In genomic region chr19:23395041-23395721, GRCh38 we compare ENCODE assay signal across 1 cellular context.
TF ChIP-seq lines count a peak whose summit lies in the region.

Gene ZNF91, minus strand, starts transcription at chr19:23395471. Its CDS starts 117 bp downstream, at chr19:23395354.

TF ChIP-seq in GM12878, 131 proteins besides CTCF, POLR2A, EP300 and RAD21 (continued from another document and continues in another):
- no peak for TF ChIP-seq SPI1 (IDR thresholded peaks at IDR 0.05; ENCODE audit: borderline replicate concordance, insufficient read depth, low read depth, low read length)
- TF ChIP-seq PAX8 (IDR thresholded peaks at IDR 0.05): no peak
- TF ChIP-seq POLR2AphosphoS2 (IDR thresholded peaks at IDR 0.05; ENCODE audit: low read depth, low read length): peak; percentile 64; the same call in 1 of the 2 replicates
- no peak for TF ChIP-seq HDAC6 (IDR thresholded peaks at IDR 0.05; ENCODE audit: unreplicated experiment)
- no peak; the same call in 1 of the 2 replicates for TF ChIP-seq LARP7 (IDR thresholded peaks at IDR 0.05)
- TF ChIP-seq, protein P1, sequence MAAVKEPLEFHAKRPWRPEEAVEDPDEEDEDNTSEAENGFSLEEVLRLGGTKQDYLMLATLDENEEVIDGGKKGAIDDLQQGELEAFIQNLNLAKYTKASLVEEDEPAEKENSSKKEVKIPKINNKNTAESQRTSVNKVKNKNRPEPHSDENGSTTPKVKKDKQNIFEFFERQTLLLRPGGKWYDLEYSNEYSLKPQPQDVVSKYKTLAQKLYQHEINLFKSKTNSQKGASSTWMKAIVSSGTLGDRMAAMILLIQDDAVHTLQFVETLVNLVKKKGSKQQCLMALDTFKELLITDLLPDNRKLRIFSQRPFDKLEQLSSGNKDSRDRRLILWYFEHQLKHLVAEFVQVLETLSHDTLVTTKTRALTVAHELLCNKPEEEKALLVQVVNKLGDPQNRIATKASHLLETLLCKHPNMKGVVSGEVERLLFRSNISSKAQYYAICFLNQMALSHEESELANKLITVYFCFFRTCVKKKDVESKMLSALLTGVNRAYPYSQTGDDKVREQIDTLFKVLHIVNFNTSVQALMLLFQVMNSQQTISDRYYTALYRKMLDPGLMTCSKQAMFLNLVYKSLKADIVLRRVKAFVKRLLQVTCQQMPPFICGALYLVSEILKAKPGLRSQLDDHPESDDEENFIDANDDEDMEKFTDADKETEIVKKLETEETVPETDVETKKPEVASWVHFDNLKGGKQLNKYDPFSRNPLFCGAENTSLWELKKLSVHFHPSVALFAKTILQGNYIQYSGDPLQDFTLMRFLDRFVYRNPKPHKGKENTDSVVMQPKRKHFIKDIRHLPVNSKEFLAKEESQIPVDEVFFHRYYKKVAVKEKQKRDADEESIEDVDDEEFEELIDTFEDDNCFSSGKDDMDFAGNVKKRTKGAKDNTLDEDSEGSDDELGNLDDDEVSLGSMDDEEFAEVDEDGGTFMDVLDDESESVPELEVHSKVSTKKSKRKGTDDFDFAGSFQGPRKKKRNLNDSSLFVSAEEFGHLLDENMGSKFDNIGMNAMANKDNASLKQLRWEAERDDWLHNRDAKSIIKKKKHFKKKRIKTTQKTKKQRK (IDR thresholded peaks at IDR 0.05; ENCODE audit: low read depth, low read length): peak; percentile 84
- peak; percentile 44 for TF ChIP-seq RELA (IDR thresholded peaks at IDR 0.05; ENCODE audit: borderline replicate concordance, partially characterized antibody)
- no peak for TF ChIP-seq HSF1 (IDR thresholded peaks at IDR 0.05; ENCODE audit: low read depth, low read length)
- no peak for TF ChIP-seq MEF2B (IDR thresholded peaks at IDR 0.05; ENCODE audit: partially characterized antibody, poor library complexity, severe bottlenecking)
- no peak for TF ChIP-seq BACH1 (IDR thresholded peaks at IDR 0.05; ENCODE audit: borderline replicate concordance)
- TF ChIP-seq, protein P2, sequence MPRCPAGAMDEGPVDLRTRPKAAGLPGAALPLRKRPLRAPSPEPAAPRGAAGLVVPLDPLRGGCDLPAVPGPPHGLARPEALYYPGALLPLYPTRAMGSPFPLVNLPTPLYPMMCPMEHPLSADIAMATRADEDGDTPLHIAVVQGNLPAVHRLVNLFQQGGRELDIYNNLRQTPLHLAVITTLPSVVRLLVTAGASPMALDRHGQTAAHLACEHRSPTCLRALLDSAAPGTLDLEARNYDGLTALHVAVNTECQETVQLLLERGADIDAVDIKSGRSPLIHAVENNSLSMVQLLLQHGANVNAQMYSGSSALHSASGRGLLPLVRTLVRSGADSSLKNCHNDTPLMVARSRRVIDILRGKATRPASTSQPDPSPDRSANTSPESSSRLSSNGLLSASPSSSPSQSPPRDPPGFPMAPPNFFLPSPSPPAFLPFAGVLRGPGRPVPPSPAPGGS (IDR thresholded peaks at IDR 0.05; ENCODE audit: borderline replicate concordance, insufficient read depth, low read depth, low read length, poor library complexity, severe bottlenecking): no peak
- TF ChIP-seq KAT2A (conservative IDR thresholded peaks at IDR 0.05; ENCODE audit: control insufficient read depth, low read depth, low read length): no peak
- no peak; the same call in 1 of the 2 replicates for TF ChIP-seq ATF7 (IDR thresholded peaks at IDR 0.05; ENCODE audit: low read depth)
- no peak for TF ChIP-seq SUPT20H (IDR thresholded peaks at IDR 0.05; ENCODE audit: borderline replicate concordance, control insufficient read depth, low read depth, low read length)
- no peak for TF ChIP-seq ZNF217 (IDR thresholded peaks at IDR 0.05)
- TF ChIP-seq TCF7 (IDR thresholded peaks at IDR 0.05; ENCODE audit: borderline replicate concordance): no peak
- TF ChIP-seq, protein P3, sequence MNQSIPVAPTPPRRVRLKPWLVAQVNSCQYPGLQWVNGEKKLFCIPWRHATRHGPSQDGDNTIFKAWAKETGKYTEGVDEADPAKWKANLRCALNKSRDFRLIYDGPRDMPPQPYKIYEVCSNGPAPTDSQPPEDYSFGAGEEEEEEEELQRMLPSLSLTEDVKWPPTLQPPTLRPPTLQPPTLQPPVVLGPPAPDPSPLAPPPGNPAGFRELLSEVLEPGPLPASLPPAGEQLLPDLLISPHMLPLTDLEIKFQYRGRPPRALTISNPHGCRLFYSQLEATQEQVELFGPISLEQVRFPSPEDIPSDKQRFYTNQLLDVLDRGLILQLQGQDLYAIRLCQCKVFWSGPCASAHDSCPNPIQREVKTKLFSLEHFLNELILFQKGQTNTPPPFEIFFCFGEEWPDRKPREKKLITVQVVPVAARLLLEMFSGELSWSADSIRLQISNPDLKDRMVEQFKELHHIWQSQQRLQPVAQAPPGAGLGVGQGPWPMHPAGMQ (IDR thresholded peaks at IDR 0.05; ENCODE audit: borderline replicate concordance): no peak
- TF ChIP-seq, protein P4, sequence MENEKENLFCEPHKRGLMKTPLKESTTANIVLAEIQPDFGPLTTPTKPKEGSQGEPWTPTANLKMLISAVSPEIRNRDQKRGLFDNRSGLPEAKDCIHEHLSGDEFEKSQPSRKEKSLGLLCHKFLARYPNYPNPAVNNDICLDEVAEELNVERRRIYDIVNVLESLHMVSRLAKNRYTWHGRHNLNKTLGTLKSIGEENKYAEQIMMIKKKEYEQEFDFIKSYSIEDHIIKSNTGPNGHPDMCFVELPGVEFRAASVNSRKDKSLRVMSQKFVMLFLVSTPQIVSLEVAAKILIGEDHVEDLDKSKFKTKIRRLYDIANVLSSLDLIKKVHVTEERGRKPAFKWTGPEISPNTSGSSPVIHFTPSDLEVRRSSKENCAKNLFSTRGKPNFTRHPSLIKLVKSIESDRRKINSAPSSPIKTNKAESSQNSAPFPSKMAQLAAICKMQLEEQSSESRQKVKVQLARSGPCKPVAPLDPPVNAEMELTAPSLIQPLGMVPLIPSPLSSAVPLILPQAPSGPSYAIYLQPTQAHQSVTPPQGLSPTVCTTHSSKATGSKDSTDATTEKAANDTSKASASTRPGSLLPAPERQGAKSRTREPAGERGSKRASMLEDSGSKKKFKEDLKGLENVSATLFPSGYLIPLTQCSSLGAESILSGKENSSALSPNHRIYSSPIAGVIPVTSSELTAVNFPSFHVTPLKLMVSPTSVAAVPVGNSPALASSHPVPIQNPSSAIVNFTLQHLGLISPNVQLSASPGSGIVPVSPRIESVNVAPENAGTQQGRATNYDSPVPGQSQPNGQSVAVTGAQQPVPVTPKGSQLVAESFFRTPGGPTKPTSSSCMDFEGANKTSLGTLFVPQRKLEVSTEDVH (IDR thresholded peaks at IDR 0.05; ENCODE audit: low read depth, partially characterized antibody): no peak
- TF ChIP-seq, protein P5, sequence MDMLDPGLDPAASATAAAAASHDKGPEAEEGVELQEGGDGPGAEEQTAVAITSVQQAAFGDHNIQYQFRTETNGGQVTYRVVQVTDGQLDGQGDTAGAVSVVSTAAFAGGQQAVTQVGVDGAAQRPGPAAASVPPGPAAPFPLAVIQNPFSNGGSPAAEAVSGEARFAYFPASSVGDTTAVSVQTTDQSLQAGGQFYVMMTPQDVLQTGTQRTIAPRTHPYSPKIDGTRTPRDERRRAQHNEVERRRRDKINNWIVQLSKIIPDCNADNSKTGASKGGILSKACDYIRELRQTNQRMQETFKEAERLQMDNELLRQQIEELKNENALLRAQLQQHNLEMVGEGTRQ (IDR thresholded peaks at IDR 0.05; ENCODE audit: borderline replicate concordance, low read depth, low read length): no peak
- peak; percentile 67 for TF ChIP-seq FOS (IDR thresholded peaks at IDR 0.05; ENCODE audit: borderline replicate concordance, extremely low read depth, insufficient read length)
- TF ChIP-seq, protein P6, sequence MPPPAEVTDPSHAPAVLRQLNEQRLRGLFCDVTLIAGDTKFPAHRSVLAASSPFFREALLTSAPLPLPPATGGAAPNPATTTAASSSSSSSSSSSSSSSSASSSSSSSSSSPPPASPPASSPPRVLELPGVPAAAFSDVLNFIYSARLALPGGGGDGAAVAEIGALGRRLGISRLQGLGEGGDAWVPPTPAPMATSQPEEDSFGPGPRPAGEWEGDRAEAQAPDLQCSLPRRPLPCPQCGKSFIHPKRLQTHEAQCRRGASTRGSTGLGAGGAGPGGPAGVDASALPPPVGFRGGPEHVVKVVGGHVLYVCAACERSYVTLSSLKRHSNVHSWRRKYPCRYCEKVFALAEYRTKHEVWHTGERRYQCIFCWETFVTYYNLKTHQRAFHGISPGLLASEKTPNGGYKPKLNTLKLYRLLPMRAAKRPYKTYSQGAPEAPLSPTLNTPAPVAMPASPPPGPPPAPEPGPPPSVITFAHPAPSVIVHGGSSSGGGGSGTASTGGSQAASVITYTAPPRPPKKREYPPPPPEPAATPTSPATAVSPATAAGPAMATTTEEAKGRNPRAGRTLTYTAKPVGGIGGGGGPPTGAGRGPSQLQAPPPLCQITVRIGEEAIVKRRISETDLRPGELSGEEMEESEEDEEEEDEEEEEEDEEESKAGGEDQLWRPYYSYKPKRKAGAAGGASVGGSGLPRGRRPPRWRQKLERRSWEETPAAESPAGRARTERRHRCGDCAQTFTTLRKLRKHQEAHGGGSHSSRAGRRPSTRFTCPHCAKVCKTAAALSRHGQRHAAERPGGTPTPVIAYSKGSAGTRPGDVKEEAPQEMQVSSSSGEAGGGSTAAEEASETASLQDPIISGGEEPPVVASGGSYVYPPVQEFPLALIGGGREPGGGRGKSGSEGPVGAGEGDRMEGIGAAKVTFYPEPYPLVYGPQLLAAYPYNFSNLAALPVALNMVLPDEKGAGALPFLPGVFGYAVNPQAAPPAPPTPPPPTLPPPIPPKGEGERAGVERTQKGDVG (CRISPR knock-in tag; IDR thresholded peaks at IDR 0.05): no peak
- TF ChIP-seq, protein P7, sequence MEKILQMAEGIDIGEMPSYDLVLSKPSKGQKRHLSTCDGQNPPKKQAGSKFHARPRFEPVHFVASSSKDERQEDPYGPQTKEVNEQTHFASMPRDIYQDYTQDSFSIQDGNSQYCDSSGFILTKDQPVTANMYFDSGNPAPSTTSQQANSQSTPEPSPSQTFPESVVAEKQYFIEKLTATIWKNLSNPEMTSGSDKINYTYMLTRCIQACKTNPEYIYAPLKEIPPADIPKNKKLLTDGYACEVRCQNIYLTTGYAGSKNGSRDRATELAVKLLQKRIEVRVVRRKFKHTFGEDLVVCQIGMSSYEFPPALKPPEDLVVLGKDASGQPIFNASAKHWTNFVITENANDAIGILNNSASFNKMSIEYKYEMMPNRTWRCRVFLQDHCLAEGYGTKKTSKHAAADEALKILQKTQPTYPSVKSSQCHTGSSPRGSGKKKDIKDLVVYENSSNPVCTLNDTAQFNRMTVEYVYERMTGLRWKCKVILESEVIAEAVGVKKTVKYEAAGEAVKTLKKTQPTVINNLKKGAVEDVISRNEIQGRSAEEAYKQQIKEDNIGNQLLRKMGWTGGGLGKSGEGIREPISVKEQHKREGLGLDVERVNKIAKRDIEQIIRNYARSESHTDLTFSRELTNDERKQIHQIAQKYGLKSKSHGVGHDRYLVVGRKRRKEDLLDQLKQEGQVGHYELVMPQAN (conservative IDR thresholded peaks at IDR 0.05): 0 out of 2 replicates have a peak, but pooled peaks have one; percentile 23
- TF ChIP-seq SRF (IDR thresholded peaks at IDR 0.05; ENCODE audit: low read depth in 2 of 2, low read length in 2 of 2): peak; percentile 68 to 95
- TF ChIP-seq, protein P8, sequence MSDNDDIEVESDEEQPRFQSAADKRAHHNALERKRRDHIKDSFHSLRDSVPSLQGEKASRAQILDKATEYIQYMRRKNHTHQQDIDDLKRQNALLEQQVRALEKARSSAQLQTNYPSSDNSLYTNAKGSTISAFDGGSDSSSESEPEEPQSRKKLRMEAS (IDR thresholded peaks at IDR 0.05; ENCODE audit: low read depth, low read length): no peak
- TF ChIP-seq, protein P9, sequence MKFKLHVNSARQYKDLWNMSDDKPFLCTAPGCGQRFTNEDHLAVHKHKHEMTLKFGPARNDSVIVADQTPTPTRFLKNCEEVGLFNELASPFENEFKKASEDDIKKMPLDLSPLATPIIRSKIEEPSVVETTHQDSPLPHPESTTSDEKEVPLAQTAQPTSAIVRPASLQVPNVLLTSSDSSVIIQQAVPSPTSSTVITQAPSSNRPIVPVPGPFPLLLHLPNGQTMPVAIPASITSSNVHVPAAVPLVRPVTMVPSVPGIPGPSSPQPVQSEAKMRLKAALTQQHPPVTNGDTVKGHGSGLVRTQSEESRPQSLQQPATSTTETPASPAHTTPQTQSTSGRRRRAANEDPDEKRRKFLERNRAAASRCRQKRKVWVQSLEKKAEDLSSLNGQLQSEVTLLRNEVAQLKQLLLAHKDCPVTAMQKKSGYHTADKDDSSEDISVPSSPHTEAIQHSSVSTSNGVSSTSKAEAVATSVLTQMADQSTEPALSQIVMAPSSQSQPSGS (IDR thresholded peaks at IDR 0.05; ENCODE audit: low read length): no peak
- no peak for TF ChIP-seq CBX5 (IDR thresholded peaks at IDR 0.05; ENCODE audit: low read depth)
- TF ChIP-seq MLLT1 (IDR thresholded peaks at IDR 0.05): no peak
- TF ChIP-seq ELK1 (IDR thresholded peaks at IDR 0.05; ENCODE audit: low read depth, low read length): 0 out of 2 replicates have a peak, but pooled peaks have one; percentile 27
- TF ChIP-seq SMAD5 (IDR thresholded peaks at IDR 0.05; ENCODE audit: low read depth): peak; percentile 92
- TF ChIP-seq IKZF1 (conservative IDR thresholded peaks at IDR 0.05): peak; percentile 28; the same call in 1 of the 2 replicates
- peak; percentile 57; the same call in 1 of the 2 replicates for TF ChIP-seq CREM (IDR thresholded peaks at IDR 0.05; ENCODE audit: low read depth)
- no peak for TF ChIP-seq ESRRA (IDR thresholded peaks at IDR 0.05; ENCODE audit: low read length)
- TF ChIP-seq ZNF207 (IDR thresholded peaks at IDR 0.05; ENCODE audit: borderline replicate concordance): peak; percentile 68; the same call in 1 of the 2 replicates
